In the genomic region with DNA sequence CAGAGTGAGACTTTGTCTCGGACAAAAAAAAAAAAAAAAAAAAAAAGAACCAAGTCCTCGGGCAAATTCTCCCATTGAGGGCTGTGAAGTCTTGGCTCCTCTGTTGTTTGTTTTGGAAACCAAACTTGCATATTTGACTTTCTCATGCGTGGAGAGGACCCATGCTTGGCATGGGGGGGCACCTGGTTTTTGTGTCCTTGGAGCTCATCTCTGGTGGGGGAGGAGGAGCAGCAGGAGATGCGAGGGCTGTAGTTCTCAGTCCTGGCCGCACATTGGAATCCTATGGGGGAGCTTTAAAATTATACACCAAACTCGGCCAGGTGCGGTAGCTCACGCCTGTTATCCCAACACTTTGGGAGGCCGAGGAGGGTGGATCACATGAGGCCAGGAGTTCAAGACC, we compare ENCODE assay signal across 29 cellular contexts.
DNase-seq lines count a peak whose midpoint lies in the region; ATAC-seq, FAIRE-seq and TF ChIP-seq lines count a peak whose summit lies in the region.
"Had no signal": no experiment of that assay in that cellular context is flagged by ENCODE, and none has a peak within 500 bp of the region (broad histone marks: within the 10 kb centered on the region; RNA-seq: fewer than 3 reads in every experiment).

No MANE protein-coding gene starts in this region.

- intact Hi-C loops in left ventricle myocardium superior (cut with micrococcal nuclease) = no loop called here
- intact Hi-C loops in esophagus muscularis mucosa (cut with DNase I) = no loop called here

- H3K27me3 ChIP-seq in right atrium auricular region (no peaks in the 10 kb centered on the region), esophagus muscularis mucosa (no peaks in the 10 kb centered on the region), liver (ENCODE audit: control insufficient read depth in 4 of 4, insufficient read depth in 4 of 4, low read length in 3 of 4) (no peaks in the 10 kb centered on the region)
- H3K27me3 ChIP-seq: BE2C, heart right ventricle had no signal

- TF ChIP-seq POLR2A in esophagus muscularis mucosa (IDR thresholded peaks at IDR 0.05; ENCODE audit: low read depth) (no peak), H54 (IDR thresholded peaks at IDR 0.05; ENCODE audit: low read depth, low read length) (no peak)

- H3K4me1 ChIP-seq in right atrium auricular region (peaks cover 0 to 16% of the 10 kb centered on the region in 2 donors), esophagus muscularis mucosa (peaks cover 14 to 78% (median 62%) of the 10 kb centered on the region in 4 donors), liver (ENCODE audit: control insufficient read depth in 4 of 4, insufficient read depth in 4 of 4, low read length in 3 of 4) (peaks cover 19 to 58% (median 49%) of the 10 kb centered on the region in 4 donors)
- H3K4me1 ChIP-seq: Caco-2, parathyroid adenoma had no signal

- H3K27ac ChIP-seq in right atrium auricular region = no peak overlapping the region
- H3K27ac ChIP-seq in esophagus muscularis mucosa (replicated peaks in 1 of 4) = peak overlapping the region; percentile 78 to 87 (median 82)
- H3K27ac ChIP-seq in liver (ENCODE audit: low read depth in 1 of 2, low read length in 2 of 2) = no peak overlapping the region
- H3K27ac ChIP-seq: A549, heart right ventricle, HL-60, left ventricle myocardium inferior, parathyroid adenoma had no signal

- ATAC-seq in left ventricle myocardium superior = no peak
- ATAC-seq in stimulated activated naive CD8-positive, alpha-beta T cell treated with anti-CD3 and anti-CD28 coated beads, Interleukin-15, amount 100 ng/mL, for 72 hours = no peak
- no peak for ATAC-seq in GM21723 (IDR thresholded peaks at IDR 0.05; ENCODE audit: unreplicated experiment)
- ATAC-seq: A549, heart right ventricle, mucosa of descending colon, Right ventricle myocardium inferior had no signal

- H3K4me3 ChIP-seq in right atrium auricular region (no peak overlapping the region), esophagus muscularis mucosa (no peak overlapping the region), liver (ENCODE audit: low read depth in 1 of 3, low read length in 3 of 3) (no peak overlapping the region)
- H3K4me3 ChIP-seq: A549, heart right ventricle, left ventricle myocardium inferior, mucosa of descending colon had no signal

- no peak for TF ChIP-seq EP300 in esophagus muscularis mucosa (IDR thresholded peaks at IDR 0.05)

- DNase-seq in left ventricle myocardium superior (peak; percentile 8), right atrium auricular region (ENCODE audit: low spot score) (no peak), esophagus muscularis mucosa (ENCODE audit: extremely low spot score) (no peak), H54 (ENCODE audit: insufficient read length, low spot score) (no peak)
- no peak for DNase-seq in activated naive CD8-positive, alpha-beta T cell treated with anti-CD3 and anti-CD28 coated beads for 36 hours
- DNase-seq in stimulated activated naive CD8-positive, alpha-beta T cell treated with anti-CD3 and anti-CD28 coated beads, Interleukin-15, amount 100 ng/mL, for 72 hours = no peak
- DNase-seq: activated B cell treated with CpG ODN at 0.5 μM for 24 hours; activated CD4-positive, alpha-beta memory T cell treated with anti-CD3 and anti-CD28 coated beads for 36 hours; BE2C; Caco-2; DND-41; heart right ventricle; left ventricle myocardium inferior; NCI-H1105; NCI-H2081 treated with DMSO at 0.1 percent for 48 hours; NCI-H446 treated with DMSO at 0.1 percent for 48 hours; T-helper 9 cell had no signal

- H3K36me3 ChIP-seq in right atrium auricular region (no peaks in the 10 kb centered on the region), esophagus muscularis mucosa (peaks cover 3 to 31% (median 11%) of the 10 kb centered on the region in 4 donors), liver (ENCODE audit: control insufficient read depth in 4 of 4, insufficient read depth in 3 of 4, low read depth in 1 of 4, low read length in 3 of 4) (peaks cover 0 to 9% (median 1%) of the 10 kb centered on the region in 4 donors)

- no peak for FAIRE-seq in H54 (lab: Jason Lieb, UNC)
- FAIRE-seq: A549, astrocyte, GM12891 had no signal

- H3K27ac Mint-ChIP-seq in activated naive CD8-positive, alpha-beta T cell treated with anti-CD3 and anti-CD28 coated beads for 36 hours = no peak overlapping the region
- H3K27ac Mint-ChIP-seq in stimulated activated naive CD8-positive, alpha-beta T cell treated with anti-CD3 and anti-CD28 coated beads, Interleukin-15, amount 100 ng/mL, for 72 hours = no peak overlapping the region
- H3K27ac Mint-ChIP-seq: activated B cell treated with CpG ODN at 0.5 μM for 24 hours; activated CD4-positive, alpha-beta memory T cell treated with anti-CD3 and anti-CD28 coated beads for 36 hours; activated naive CD8-positive, alpha-beta T cell; activated T-helper 2 cell treated with anti-CD3 and anti-CD28 coated beads, Interferon-gamma antibody, Interleukin-2, Interleukin-4, amounts not matched to agents 10 μg/mL and 5 μg/mL and 100 μg/mL, durations not matched to agents 14 hours and 24 hours and 36 hours had no signal

- TF ChIP-seq RAD21 in liver (IDR thresholded peaks at IDR 0.05) = no peak

- H3K27me3 Mint-ChIP-seq in activated naive CD8-positive, alpha-beta T cell treated with anti-CD3 and anti-CD28 coated beads for 36 hours = no peaks in the 10 kb centered on the region
- no peaks in the 10 kb centered on the region for H3K27me3 Mint-ChIP-seq in stimulated activated naive CD8-positive, alpha-beta T cell treated with anti-CD3 and anti-CD28 coated beads, Interleukin-15, amount 100 ng/mL, for 72 hours
- H3K27me3 Mint-ChIP-seq: activated B cell treated with CpG ODN at 0.5 μM for 24 hours; activated CD4-positive, alpha-beta memory T cell treated with anti-CD3 and anti-CD28 coated beads for 36 hours; activated naive CD8-positive, alpha-beta T cell; central memory CD8-positive, alpha-beta T cell had no signal

- H3K9me3 Mint-ChIP-seq in activated naive CD8-positive, alpha-beta T cell treated with anti-CD3 and anti-CD28 coated beads for 36 hours = no peaks in the 10 kb centered on the region
- no peaks in the 10 kb centered on the region for H3K9me3 Mint-ChIP-seq in stimulated activated naive CD8-positive, alpha-beta T cell treated with anti-CD3 and anti-CD28 coated beads, Interleukin-15, amount 100 ng/mL, for 72 hours
- H3K9me3 Mint-ChIP-seq: activated B cell treated with CpG ODN at 0.5 μM for 24 hours; activated CD4-positive, alpha-beta memory T cell treated with anti-CD3 and anti-CD28 coated beads for 36 hours; activated T-helper 2 cell treated with anti-CD3 and anti-CD28 coated beads, Interferon-gamma antibody, Interleukin-2, Interleukin-4, amounts not matched to agents 10 μg/mL and 5 μg/mL and 100 μg/mL, durations not matched to agents 14 hours and 24 hours and 36 hours; central memory CD8-positive, alpha-beta T cell had no signal

- H3K9ac ChIP-seq in liver (ENCODE audit: low read depth in 1 of 2, low read length in 2 of 2) = no peak overlapping the region
- H3K9ac ChIP-seq: parathyroid adenoma had no signal

- H3K9me3 ChIP-seq in right atrium auricular region = no peaks in the 10 kb centered on the region
- H3K9me3 ChIP-seq in esophagus muscularis mucosa = no peaks in the 10 kb centered on the region
- no peaks in the 10 kb centered on the region for H3K9me3 ChIP-seq in liver (ENCODE audit: control insufficient read depth in 4 of 4, low read length in 3 of 4)
- H3K9me3 ChIP-seq: A549, BE2C, Caco-2, heart right ventricle, left ventricle myocardium inferior, mucosa of descending colon had no signal

- TF ChIP-seq CTCF in right atrium auricular region (IDR thresholded peaks at IDR 0.05) = no peak
- TF ChIP-seq CTCF in esophagus muscularis mucosa (IDR thresholded peaks at IDR 0.05) = no peak
- TF ChIP-seq CTCF in liver (IDR thresholded peaks at IDR 0.05; ENCODE audit: low read depth, low read length, missing input control) = no peak

- H3K4me3 Mint-ChIP-seq in activated naive CD8-positive, alpha-beta T cell treated with anti-CD3 and anti-CD28 coated beads for 36 hours = no peak overlapping the region
- no peak overlapping the region for H3K4me3 Mint-ChIP-seq in stimulated activated naive CD8-positive, alpha-beta T cell treated with anti-CD3 and anti-CD28 coated beads, Interleukin-15, amount 100 ng/mL, for 72 hours
- H3K4me3 Mint-ChIP-seq: activated B cell treated with CpG ODN at 0.5 μM for 24 hours; activated CD4-positive, alpha-beta memory T cell treated with anti-CD3 and anti-CD28 coated beads for 36 hours; activated naive CD8-positive, alpha-beta T cell; central memory CD8-positive, alpha-beta T cell had no signal

- WGBS in esophagus muscularis mucosa = 58% methylated on average over 9 of the region's 9 CpGs
- WGBS in liver = 38% methylated on average over 9 of the region's 9 CpGs

- H3K4me1 Mint-ChIP-seq in activated naive CD8-positive, alpha-beta T cell treated with anti-CD3 and anti-CD28 coated beads for 36 hours = peaks cover 5% of the 10 kb centered on the region
- H3K4me1 Mint-ChIP-seq in stimulated activated naive CD8-positive, alpha-beta T cell treated with anti-CD3 and anti-CD28 coated beads, Interleukin-15, amount 100 ng/mL, for 72 hours = no peaks in the 10 kb centered on the region
- H3K4me1 Mint-ChIP-seq: activated B cell treated with CpG ODN at 0.5 μM for 24 hours; central memory CD8-positive, alpha-beta T cell had no signal

- H3K36me3 Mint-ChIP-seq in activated naive CD8-positive, alpha-beta T cell treated with anti-CD3 and anti-CD28 coated beads for 36 hours = no peaks in the 10 kb centered on the region

TF ChIP-seq in liver, 16 proteins besides CTCF, POLR2A, EP300 and RAD21 (continues in another document):
- TF ChIP-seq RXRA (IDR thresholded peaks at IDR 0.05) (peak in 1 of 2 donors; percentile 51), FOXA2 (IDR thresholded peaks at IDR 0.05) (no peak), TAF1 (conservative IDR thresholded peaks at IDR 0.05) (no peak), FOXA1 (IDR thresholded peaks at IDR 0.05) (no peak), SP1 (IDR thresholded peaks at IDR 0.05) (peak; percentile 10), EGR1 (IDR thresholded peaks at IDR 0.05; ENCODE audit: low read depth in 2 of 2) (no peak)

Comparison
In these comparisons a context has a peak if more than half of its experiments do, and no peak if none do; other contexts are left out.
1. H3K27ac ChIP-seq: peak in esophagus muscularis mucosa (4 of 4); none in right atrium auricular region (0 of 2) and liver (0 of 2).